ENCODE assay signal across 15 cellular contexts in genomic region chr1:25755475-25756125, GRCh38.
"Had no signal": no experiment of that assay in that cellular context is flagged by ENCODE, and none has a peak within 500 bp of the region (broad histone marks: within the 10 kb centered on the region; RNA-seq: fewer than 3 reads in every experiment).

No MANE protein-coding gene starts in this region.

- H3K36me3 Mint-ChIP-seq: naive B cell had no signal

- H3K36me3 ChIP-seq: neutrophil, vagina had no signal

- H3K9me3 Mint-ChIP-seq: activated naive CD8-positive, alpha-beta T cell treated with anti-CD3 and anti-CD28 coated beads, Interleukin-2, amount 50 U/mL, for 24 hours; naive B cell had no signal

- H3K4me3 Mint-ChIP-seq: activated naive CD8-positive, alpha-beta T cell treated with anti-CD3 and anti-CD28 coated beads, Interleukin-2, amount 50 U/mL, for 24 hours; naive B cell had no signal

- H3K4me3 ChIP-seq: cardiac muscle cell, coronary artery, left ventricle myocardium inferior, tibial nerve, vagina had no signal

- H3K9me3 ChIP-seq: left ventricle myocardium inferior, neutrophil, tibial nerve, vagina had no signal

- H3K27me3 ChIP-seq: cardiac muscle cell, neutrophil, tibial nerve, vagina had no signal

- DNase-seq: activated CD4-positive, alpha-beta T cell treated with anti-CD3 and anti-CD28 coated beads for 1 hour; activated CD4-positive, alpha-beta T cell treated with anti-CD3 and anti-CD28 coated beads, Interleukin-2, amount 50 U/mL, for 48 hours; aorta; foreskin fibroblast; glutamatergic neuron; hypothalamus; left ventricle myocardium inferior; SW 1271 had no signal

- H3K27ac ChIP-seq: cardiac muscle cell, coronary artery, left ventricle myocardium inferior, neutrophil, tibial nerve, vagina had no signal
